ENCODE assay signal across 15 cellular contexts in the genomic region with DNA sequence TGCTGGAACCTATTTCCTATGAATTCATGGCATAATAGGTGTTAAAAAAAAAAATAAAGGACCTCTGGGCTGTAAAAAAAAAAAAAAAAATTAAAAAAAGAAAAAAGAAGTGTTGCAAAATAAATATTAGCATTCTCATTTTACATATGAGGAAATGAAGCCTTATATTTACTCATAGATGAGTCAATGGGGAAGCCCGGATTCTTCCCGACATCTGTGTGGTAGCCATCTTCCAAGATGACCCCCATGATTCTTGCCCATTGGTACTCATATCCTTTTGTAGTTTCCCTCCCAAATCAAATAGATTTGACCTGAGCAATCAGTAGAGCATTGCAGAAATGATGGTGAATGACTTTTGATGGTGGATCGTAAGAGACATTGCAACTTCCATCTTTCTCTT. TPM values are rescaled to one million over a fixed set of nuclear protein-coding genes. Genes with fewer than 3 reads are reported as not detected.
DNase-seq lines count a peak whose midpoint lies in the region; ATAC-seq and TF ChIP-seq lines count a peak whose summit lies in the region.
"Had no signal": no experiment of that assay in that cellular context is flagged by ENCODE, and none has a peak within 500 bp of the region (broad histone marks: within the 10 kb centered on the region; RNA-seq: fewer than 3 reads in every experiment).

No MANE protein-coding gene starts in this region.

- intact Hi-C loops in natural killer cell (cut with micrococcal nuclease): loop anchor here (5.0 kb wide), 1 partner anchor 86 kb away; no protein-coding TSS in a partner anchor

- H3K36me3 Mint-ChIP-seq in natural killer cell treated with Interleukin-12 subunit alpha and Interleukin-12 subunit beta and Interleukin-15 and Interleukin-18, amount 100 ng/mL, for 72 hours: peaks cover 5% of the 10 kb centered on the region
- H3K36me3 Mint-ChIP-seq in natural killer cell: no peaks in the 10 kb centered on the region

- no peak for TF ChIP-seq CTCF in natural killer cell (IDR thresholded peaks at IDR 0.05)
- no peak for TF ChIP-seq CTCF in choroid plexus epithelial cell (conservative IDR thresholded peaks at IDR 0.05; ENCODE audit: low read depth, low read length)

- peaks cover 0 to 9% of the 10 kb centered on the region in 2 donors for H3K27me3 Mint-ChIP-seq in natural killer cell treated with Interleukin-12 subunit alpha and Interleukin-12 subunit beta and Interleukin-15 and Interleukin-18, amount 100 ng/mL, for 72 hours
- peaks cover 6 to 8% of the 10 kb centered on the region in 2 donors for H3K27me3 Mint-ChIP-seq in natural killer cell (ENCODE audit: low read depth in 2 of 2)

- DNase-seq in natural killer cell treated with Interleukin-12 subunit alpha and Interleukin-12 subunit beta and Interleukin-15 and Interleukin-18, amount 100 ng/mL, for 72 hours (ENCODE audit: low spot score): no peak
- DNase-seq in natural killer cell: no peak
- DNase-seq in NCI-H2029 (lab: John Stamatoyannopoulos, UW): peak; percentile 76
- peak; percentile 27 for DNase-seq in choroid plexus epithelial cell (ENCODE audit: low read depth)
- no peak for DNase-seq in GDM1 (lab: John Stamatoyannopoulos, UW)
- no peak for DNase-seq in stimulated activated CD4-positive, alpha-beta T cell treated with anti-CD3 and anti-CD28 coated beads, Interleukin-1b, Interleukin-23, amount 100 ng/mL, for 48 hours
- no peak for DNase-seq in central memory CD4-positive, alpha-beta T cell
- DNase-seq: activated CD8-positive, alpha-beta T cell treated with anti-CD3 and anti-CD28 coated beads, Interleukin-2, amount 10 ng/mL, durations not matched to agents 7 days and 5 days; effector memory CD4-positive, alpha-beta T cell; hippocampal formation; NCI-H1092 treated with DMSO at 0.1 percent for 48 hours; stomach had no signal

- peak overlapping the region; percentile 4 for H3K4me3 Mint-ChIP-seq in natural killer cell treated with Interleukin-12 subunit alpha and Interleukin-12 subunit beta and Interleukin-15 and Interleukin-18, amount 100 ng/mL, for 72 hours
- H3K4me3 Mint-ChIP-seq in natural killer cell: no peak overlapping the region
- H3K4me3 Mint-ChIP-seq: activated CD8-positive, alpha-beta T cell treated with anti-CD3 and anti-CD28 coated beads, Interleukin-2, amount 10 ng/mL, durations not matched to agents 7 days and 5 days; mesothelial cell of epicardium had no signal

- no peak for ATAC-seq in natural killer cell treated with Interleukin-12 subunit alpha and Interleukin-12 subunit beta and Interleukin-15 and Interleukin-18, amount 100 ng/mL, for 72 hours
- ATAC-seq in natural killer cell (no peak), GM21528 (IDR thresholded peaks at IDR 0.05; ENCODE audit: low FRiP score, unreplicated experiment) (no peak)
- ATAC-seq: activated CD8-positive, alpha-beta T cell treated with anti-CD3 and anti-CD28 coated beads, Interleukin-2, amount 10 ng/mL, durations not matched to agents 7 days and 5 days had no signal

- no peak overlapping the region for H3K4me3 ChIP-seq in choroid plexus epithelial cell (ENCODE audit: low read depth, low read length)
- H3K4me3 ChIP-seq: cardiac muscle cell, stomach had no signal

- H3K4me1 Mint-ChIP-seq in natural killer cell treated with Interleukin-12 subunit alpha and Interleukin-12 subunit beta and Interleukin-15 and Interleukin-18, amount 100 ng/mL, for 72 hours (ENCODE audit: low read depth in 2 of 2): peaks cover 6 to 24% of the 10 kb centered on the region in 2 donors
- H3K4me1 Mint-ChIP-seq in natural killer cell: peaks cover 17 to 19% of the 10 kb centered on the region in 2 donors

- no peaks in the 10 kb centered on the region for H3K9me3 Mint-ChIP-seq in natural killer cell treated with Interleukin-12 subunit alpha and Interleukin-12 subunit beta and Interleukin-15 and Interleukin-18, amount 100 ng/mL, for 72 hours
- H3K9me3 Mint-ChIP-seq in natural killer cell: peaks cover 2 to 4% of the 10 kb centered on the region in 2 donors

- H3K27ac Mint-ChIP-seq in natural killer cell treated with Interleukin-12 subunit alpha and Interleukin-12 subunit beta and Interleukin-15 and Interleukin-18, amount 100 ng/mL, for 72 hours: no peak overlapping the region
- H3K27ac Mint-ChIP-seq in natural killer cell: no peak overlapping the region
- H3K27ac Mint-ChIP-seq: activated CD8-positive, alpha-beta T cell treated with anti-CD3 and anti-CD28 coated beads, Interleukin-2, amount 10 ng/mL, durations not matched to agents 7 days and 5 days; mesothelial cell of epicardium had no signal

RNA-seq across cellular contexts. Expression of a gene that starts 3.0 kb away (rescaled TPM):
- total RNA-seq in natural killer cell treated with Interleukin-12 subunit alpha and Interleukin-12 subunit beta and Interleukin-15 and Interleukin-18, amount 100 ng/mL, for 72 hours: 1 to 10 TPM; 7.9 to 9.8 TPM
- 10 to 100 TPM; 11.8 to 14.0 (median 11.9) TPM for total RNA-seq in natural killer cell

Comparison
In these comparisons a context has a peak if more than half of its experiments do, and no peak if none do; other contexts are left out.
1. DNase-seq: peak in NCI-H2029 (single experiment) and choroid plexus epithelial cell (single experiment); none in natural killer cell treated with Interleukin-12 subunit alpha and Interleukin-12 subunit beta and Interleukin-15 and Interleukin-18, amount 100 ng/mL, for 72 hours (single experiment), natural killer cell (single experiment), GDM1 (single experiment), stimulated activated CD4-positive, alpha-beta T cell treated with anti-CD3 and anti-CD28 coated beads, Interleukin-1b, Interleukin-23, amount 100 ng/mL, for 48 hours (single experiment) and central memory CD4-positive, alpha-beta T cell (single experiment).